18 cellular contexts compared by ENCODE assay signal in genomic region chr3:81237193-81237592, GRCh38.
DNase-seq lines count a peak whose midpoint lies in the region; ATAC-seq and TF ChIP-seq lines count a peak whose summit lies in the region.
"Had no signal": no experiment of that assay in that cellular context is flagged by ENCODE, and none has a peak within 500 bp of the region (broad histone marks: within the 10 kb centered on the region; RNA-seq: fewer than 3 reads in every experiment).

No MANE protein-coding gene starts in this region.

- H3K9ac ChIP-seq in MM.1S (ENCODE audit: low read length) = no peak overlapping the region
- H3K9ac ChIP-seq: BLaER1 treated with 17β-estradiol and CSF1 and Interleukin-3, amounts not matched to agents 10 nM and 100 nM had no signal

- no peaks in the 10 kb centered on the region for H4K20me1 ChIP-seq in MM.1S (ENCODE audit: insufficient read depth, low read length)
- H4K20me1 ChIP-seq: BLaER1 treated with 17β-estradiol and CSF1 and Interleukin-3, amounts not matched to agents 10 nM and 100 nM had no signal

- H2AFZ ChIP-seq in MM.1S (ENCODE audit: low read length) = no peak overlapping the region

- no peaks in the 10 kb centered on the region for H3F3A ChIP-seq in MM.1S (ENCODE audit: insufficient read depth, low read length)

- H3K27me3 Mint-ChIP-seq in HFFc6 (ENCODE audit: insufficient read depth) (no peaks in the 10 kb centered on the region; the same call in 1 of the 2 replicates), osteocyte (ENCODE audit: unreplicated experiment) (no peaks in the 10 kb centered on the region)
- no peaks in the 10 kb centered on the region for H3K27me3 Mint-ChIP-seq in natural killer cell treated with Interleukin-12 subunit alpha and Interleukin-12 subunit beta and Interleukin-15 and Interleukin-18, amount 100 ng/mL, for 72 hours
- H3K27me3 Mint-ChIP-seq in activated CD4-positive, alpha-beta T cell treated with anti-CD3 and anti-CD28 coated beads, Interleukin-2, amount 10 ng/mL, durations not matched to agents 24 days and 14 days = no peaks in the 10 kb centered on the region

- no peak for ATAC-seq in RWPE2 (ENCODE audit: low read depth)
- ATAC-seq in natural killer cell treated with Interleukin-12 subunit alpha and Interleukin-12 subunit beta and Interleukin-15 and Interleukin-18, amount 100 ng/mL, for 72 hours = no peak
- ATAC-seq: CD8-positive, alpha-beta T cell; K562 had no signal

- H3K27me3 ChIP-seq in MM.1S (replicated peaks; ENCODE audit: insufficient read depth, low read length) (no peaks in the 10 kb centered on the region), RWPE2 (ENCODE audit: insufficient read depth, poor library complexity, severe bottlenecking) (no peaks in the 10 kb centered on the region)
- H3K27me3 ChIP-seq: BLaER1 treated with 17β-estradiol and CSF1 and Interleukin-3, amounts not matched to agents 10 nM and 100 nM had no signal

- H3K36me3 Mint-ChIP-seq in HFFc6 (ENCODE audit: low read depth) (no peaks in the 10 kb centered on the region), osteocyte (ENCODE audit: unreplicated experiment) (no peaks in the 10 kb centered on the region)
- H3K36me3 Mint-ChIP-seq in natural killer cell treated with Interleukin-12 subunit alpha and Interleukin-12 subunit beta and Interleukin-15 and Interleukin-18, amount 100 ng/mL, for 72 hours = no peaks in the 10 kb centered on the region
- H3K36me3 Mint-ChIP-seq in activated CD4-positive, alpha-beta T cell treated with anti-CD3 and anti-CD28 coated beads, Interleukin-2, amount 10 ng/mL, durations not matched to agents 24 days and 14 days (ENCODE audit: low read depth) = no peaks in the 10 kb centered on the region
- H3K36me3 Mint-ChIP-seq: CD8-positive, alpha-beta T cell had no signal

- H3K27ac Mint-ChIP-seq in HFFc6 = no peak overlapping the region
- H3K27ac Mint-ChIP-seq in osteocyte (ENCODE audit: unreplicated experiment) = no peak overlapping the region
- H3K27ac Mint-ChIP-seq in natural killer cell treated with Interleukin-12 subunit alpha and Interleukin-12 subunit beta and Interleukin-15 and Interleukin-18, amount 100 ng/mL, for 72 hours = no peak overlapping the region
- H3K27ac Mint-ChIP-seq in activated CD4-positive, alpha-beta T cell treated with anti-CD3 and anti-CD28 coated beads, Interleukin-2, amount 10 ng/mL, durations not matched to agents 24 days and 14 days = no peak overlapping the region
- H3K27ac Mint-ChIP-seq: CD8-positive, alpha-beta T cell had no signal

- H3K4me3 Mint-ChIP-seq in HFFc6 (no peak overlapping the region), osteocyte (ENCODE audit: unreplicated experiment) (no peak overlapping the region)
- no peak overlapping the region for H3K4me3 Mint-ChIP-seq in natural killer cell treated with Interleukin-12 subunit alpha and Interleukin-12 subunit beta and Interleukin-15 and Interleukin-18, amount 100 ng/mL, for 72 hours
- no peak overlapping the region for H3K4me3 Mint-ChIP-seq in activated CD4-positive, alpha-beta T cell treated with anti-CD3 and anti-CD28 coated beads, Interleukin-2, amount 10 ng/mL, durations not matched to agents 24 days and 14 days
- H3K4me3 Mint-ChIP-seq: CD8-positive, alpha-beta T cell had no signal

- peak; percentile 25; the same call in 1 of the 2 replicates for TF ChIP-seq CTCF in HFFc6 (IDR thresholded peaks at IDR 0.05)
- TF ChIP-seq CTCF in MM.1S (IDR thresholded peaks at IDR 0.05; ENCODE audit: low read length) = peak; percentile 15; the same call in 1 of the 2 replicates
- peak; percentile 21 for TF ChIP-seq CTCF in RWPE2 (IDR thresholded peaks at IDR 0.05; ENCODE audit: poor library complexity, severe bottlenecking)
- TF ChIP-seq CTCF in osteocyte (IDR thresholded peaks at IDR 0.05) = peak; percentile 21

- no peaks in the 10 kb centered on the region for H3K4me1 ChIP-seq in MM.1S (ENCODE audit: low read length)
- H3K4me1 ChIP-seq in RWPE2 (ENCODE audit: insufficient read depth, poor library complexity, severe bottlenecking) = no peaks in the 10 kb centered on the region
- H3K4me1 ChIP-seq: BLaER1 treated with 17β-estradiol and CSF1 and Interleukin-3, amounts not matched to agents 10 nM and 100 nM had no signal

- DNase-seq in HFFc6 = no peak
- no peak for DNase-seq in MM.1S
- no peak for DNase-seq in RWPE2 (ENCODE audit: low spot score)
- no peak for DNase-seq in osteocyte (ENCODE audit: extremely low spot score, unreplicated experiment)
- DNase-seq in natural killer cell treated with Interleukin-12 subunit alpha and Interleukin-12 subunit beta and Interleukin-15 and Interleukin-18, amount 100 ng/mL, for 72 hours (ENCODE audit: low spot score) = no peak
- no peak for DNase-seq in NCI-H1417 treated with DMSO at 0.1 percent for 48 hours (lab: John Stamatoyannopoulos, UW)
- no peak for DNase-seq in activated CD4-positive, alpha-beta T cell treated with anti-CD3 and anti-CD28 coated beads, Interleukin-2, amount 10 ng/mL, durations not matched to agents 24 days and 14 days
- DNase-seq: ACHN; Calu3; CD8-positive, alpha-beta T cell; DMS153; GF-D8; NCI-H1694 treated with DMSO at 0.1 percent for 48 hours; NCI-H2081 treated with DMSO at 0.1 percent for 48 hours; NCI-H446; NCI-H526 had no signal

- intact Hi-C loops in activated CD4-positive, alpha-beta T cell treated with anti-CD3 and anti-CD28 coated beads, Interleukin-2, amount 10 ng/mL, durations not matched to agents 24 days and 14 days (cut with micrococcal nuclease) = no loop called here

- H3K79me2 ChIP-seq in MM.1S (ENCODE audit: low read length) = no peaks in the 10 kb centered on the region

- H3K9me2 ChIP-seq in MM.1S (replicated peaks; ENCODE audit: insufficient read depth, low read length) = no peaks in the 10 kb centered on the region

- H3K36me3 ChIP-seq in MM.1S (replicated peaks; ENCODE audit: insufficient read depth, low read length) = no peaks in the 10 kb centered on the region
- H3K36me3 ChIP-seq in RWPE2 (ENCODE audit: low read depth) = no peaks in the 10 kb centered on the region
- H3K36me3 ChIP-seq: BLaER1 treated with 17β-estradiol and CSF1 and Interleukin-3, amounts not matched to agents 10 nM and 100 nM had no signal

- no peak overlapping the region for H3K4me2 ChIP-seq in MM.1S (ENCODE audit: low read depth, low read length)
- H3K4me2 ChIP-seq: BLaER1 treated with 17β-estradiol and CSF1 and Interleukin-3, amounts not matched to agents 10 nM and 100 nM had no signal

- H3K9me3 Mint-ChIP-seq in HFFc6 (no peaks in the 10 kb centered on the region), osteocyte (ENCODE audit: unreplicated experiment) (no peaks in the 10 kb centered on the region)
- peaks cover 8% of the 10 kb centered on the region for H3K9me3 Mint-ChIP-seq in natural killer cell treated with Interleukin-12 subunit alpha and Interleukin-12 subunit beta and Interleukin-15 and Interleukin-18, amount 100 ng/mL, for 72 hours
- H3K9me3 Mint-ChIP-seq in activated CD4-positive, alpha-beta T cell treated with anti-CD3 and anti-CD28 coated beads, Interleukin-2, amount 10 ng/mL, durations not matched to agents 24 days and 14 days = no peaks in the 10 kb centered on the region

- H3K27ac ChIP-seq in MM.1S (ENCODE audit: low read length) = no peak overlapping the region
- no peak overlapping the region for H3K27ac ChIP-seq in RWPE2 (ENCODE audit: poor library complexity, severe bottlenecking)
- H3K27ac ChIP-seq: BLaER1 treated with 17β-estradiol and CSF1 and Interleukin-3, amounts not matched to agents 10 nM and 100 nM had no signal

- H3K9me3 ChIP-seq in MM.1S (replicated peaks; ENCODE audit: insufficient read depth, low read length) (no peaks in the 10 kb centered on the region), RWPE2 (ENCODE audit: severe bottlenecking) (no peaks in the 10 kb centered on the region)
- H3K9me3 ChIP-seq: BLaER1 treated with 17β-estradiol and CSF1 and Interleukin-3, amounts not matched to agents 10 nM and 100 nM had no signal

- no peak overlapping the region for H3K4me3 ChIP-seq in MM.1S (ENCODE audit: low read length)
- H3K4me3 ChIP-seq in RWPE2 (ENCODE audit: severe bottlenecking) = no peak overlapping the region
- H3K4me3 ChIP-seq: BLaER1 treated with 17β-estradiol and CSF1 and Interleukin-3, amounts not matched to agents 10 nM and 100 nM; K562 had no signal

- H3K4me1 Mint-ChIP-seq in HFFc6 (ENCODE audit: low read depth) (no peaks in the 10 kb centered on the region), osteocyte (ENCODE audit: unreplicated experiment) (no peaks in the 10 kb centered on the region)
- H3K4me1 Mint-ChIP-seq in natural killer cell treated with Interleukin-12 subunit alpha and Interleukin-12 subunit beta and Interleukin-15 and Interleukin-18, amount 100 ng/mL, for 72 hours (ENCODE audit: low read depth in 2 of 2) = no peaks in the 10 kb centered on the region
- no peaks in the 10 kb centered on the region for H3K4me1 Mint-ChIP-seq in activated CD4-positive, alpha-beta T cell treated with anti-CD3 and anti-CD28 coated beads, Interleukin-2, amount 10 ng/mL, durations not matched to agents 24 days and 14 days
